ENCODE assay signal across 8 cellular contexts in genomic region chr10:23994459-23995046, GRCh38.
DNase-seq lines count a peak whose midpoint lies in the region; TF ChIP-seq lines count a peak whose summit lies in the region.

No MANE protein-coding gene starts in this region.

- no peak overlapping the region for H2BK120ac ChIP-seq in H9 (ENCODE audit: low read depth, low read length, poor library complexity, severe bottlenecking)

- no peaks in the 10 kb centered on the region for H3K27me3 Mint-ChIP-seq in H9 (ENCODE audit: low read depth)

- no peak overlapping the region for H3K4ac ChIP-seq in H9 (ENCODE audit: low read depth, low read length)

- H4K5ac ChIP-seq in H9 (ENCODE audit: insufficient read length, low read depth, low read length), result no peak overlapping the region

- no peaks in the 10 kb centered on the region for H3K4me1 ChIP-seq in H9 (ENCODE audit: insufficient read depth, low read length)

- H3K14ac ChIP-seq in H9 (ENCODE audit: insufficient read depth, low read length), result no peak overlapping the region

- H2AK5ac ChIP-seq in H9 (ENCODE audit: insufficient read length, low read length), result no peak overlapping the region

- no peak overlapping the region for H3K4me3 Mint-ChIP-seq in H9

- no peaks in the 10 kb centered on the region for H3K79me1 ChIP-seq in H9 (ENCODE audit: insufficient read depth, low read depth, low read length, poor library complexity, severe bottlenecking)

- no peak overlapping the region for H4K91ac ChIP-seq in H9 (ENCODE audit: insufficient read length, low read depth, low read length)

- no peak overlapping the region for H2BK15ac ChIP-seq in H9 (ENCODE audit: low read depth, low read length)

- WGBS in H9 (ENCODE audit: extremely low coverage, insufficient read length, low lambda C conversion rate), result no CpG with 5 or more reads among the region's 6 CpGs

- no peaks in the 10 kb centered on the region for H4K20me1 ChIP-seq in H9 (ENCODE audit: control insufficient read depth, insufficient read depth, insufficient read length)

- no peak overlapping the region for H4K8ac ChIP-seq in H9 (replicated peaks; ENCODE audit: insufficient read length, low read depth, low read length)

- no peaks in the 10 kb centered on the region for H3K27me3 ChIP-seq in H9 (ENCODE audit: insufficient read depth, low read length)

- peaks cover 1 to 5% of the 10 kb centered on the region in 2 experiments; a peak in 2 of 4 replicates for H3K4me1 Mint-ChIP-seq in H9

- no peak overlapping the region for H3K4me3 ChIP-seq in astrocyte of the cerebellum (ENCODE audit: low read depth, low read length)

- no peak overlapping the region for H3K56ac ChIP-seq in H9 (ENCODE audit: insufficient read length, low read depth, low read length)

- no peak overlapping the region for H3K4me2 ChIP-seq in H9 (ENCODE audit: insufficient read depth, insufficient read length, low read length)

- H3K9me3 Mint-ChIP-seq in H9, result no peaks in the 10 kb centered on the region

- H3K36me3 Mint-ChIP-seq in H9 (ENCODE audit: insufficient read depth in 1 of 3, low read depth in 3 of 3), result no peaks in the 10 kb centered on the region

- H2BK5ac ChIP-seq in H9 (ENCODE audit: insufficient read length, low read length), result no peak overlapping the region

- no peaks in the 10 kb centered on the region for H3K23me2 ChIP-seq in H9 (ENCODE audit: insufficient read length, low read depth, low read length, poor library complexity, severe bottlenecking)

- H3K18ac ChIP-seq in H9 (ENCODE audit: insufficient read length, low read depth, low read length), result no peak overlapping the region

- no peak overlapping the region for H3K27ac ChIP-seq in H9 (ENCODE audit: insufficient read length, low read depth, low read length)

- H3K27ac Mint-ChIP-seq in H9, result no peak overlapping the region

- TF ChIP-seq CTCF in H9 (conservative IDR thresholded peaks at IDR 0.05), result peak; percentile 89
- TF ChIP-seq CTCF in astrocyte of the cerebellum (IDR thresholded peaks at IDR 0.05; ENCODE audit: low read depth, low read length, missing control alignments), result peak; percentile 89

- H2AFZ ChIP-seq in H9 (ENCODE audit: low read length), result no peak overlapping the region

- H2BK20ac ChIP-seq in H9 (ENCODE audit: low read depth, low read length, poor library complexity, severe bottlenecking), result no peak overlapping the region

- H3K9me3 ChIP-seq in H9 (ENCODE audit: control insufficient read depth, low read depth, low read length), result no peaks in the 10 kb centered on the region

- in situ Hi-C loops in astrocyte of the cerebellum (cut with HindIII; ENCODE audit: low sequenced_read_pairs), result loop anchor here (5.0 to 25.0 kb wide), 3 partner anchors 203 to 518 kb away; no protein-coding TSS in a partner anchor

- H3K79me2 ChIP-seq in H9 (ENCODE audit: insufficient read depth, low read length), result no peaks in the 10 kb centered on the region

- DNase-seq in NK-92 treated with Interleukin-12 subunit alpha and Interleukin-12 subunit beta, amount 100 ng/mL, for 24 hours (lab: John Stamatoyannopoulos, UW), result peak; percentile 7
- DNase-seq in NK-92 (lab: John Stamatoyannopoulos, UW; ENCODE audit: unreplicated experiment) (no peak), H9 (peak; percentile 62), NCI-H146 treated with DMSO at 0.1 percent for 48 hours (lab: John Stamatoyannopoulos, UW; ENCODE audit: unreplicated experiment) (peak; percentile 12), astrocyte of the cerebellum (ENCODE audit: low read depth) (peak; percentile 54), iPS DF 4.7 (ENCODE audit: extremely low read depth, low spot score) (peak; percentile 62)
- DNase-seq in stimulated activated CD4-positive, alpha-beta T cell treated with anti-CD3 and anti-CD28 coated beads, Interleukin-2, amount 100 ng/mL, for 48 hours, result peak; percentile 21 to 46
- no peak for DNase-seq in activated CD8-positive, alpha-beta memory T cell treated with anti-CD3 and anti-CD28 coated beads, Interleukin-2, amount 50 U/mL, for 4 hours

- no peak overlapping the region for H3K23ac ChIP-seq in H9 (ENCODE audit: insufficient read length, low read depth, low read length)

- no peak overlapping the region for H3K9ac ChIP-seq in H9 (ENCODE audit: extremely low read depth, insufficient read length, low read length)

- H3T11ph ChIP-seq in H9 (ENCODE audit: low read length), result no peak overlapping the region

- no peak overlapping the region for H2BK12ac ChIP-seq in H9 (ENCODE audit: insufficient read length, low read depth, low read length)

Comparison
In these comparisons a context has a peak if more than half of its experiments do, and no peak if none do; other contexts are left out.
1. DNase-seq: peak in NK-92 treated with Interleukin-12 subunit alpha and Interleukin-12 subunit beta, amount 100 ng/mL, for 24 hours (single experiment), H9 (single experiment), NCI-H146 treated with DMSO at 0.1 percent for 48 hours (single experiment), astrocyte of the cerebellum (single experiment), iPS DF 4.7 (single experiment) and stimulated activated CD4-positive, alpha-beta T cell treated with anti-CD3 and anti-CD28 coated beads, Interleukin-2, amount 100 ng/mL, for 48 hours (2 of 2); none in NK-92 (single experiment) and activated CD8-positive, alpha-beta memory T cell treated with anti-CD3 and anti-CD28 coated beads, Interleukin-2, amount 50 U/mL, for 4 hours (single experiment).